9 cellular contexts compared by ENCODE assay signal in genomic region chr5:395156-395920, GRCh38. TPM values are rescaled to one million over a fixed set of nuclear protein-coding genes. Genes with fewer than 3 reads are reported as not detected.
DNase-seq lines count a peak whose midpoint lies in the region; ATAC-seq and TF ChIP-seq lines count a peak whose summit lies in the region.
"Had no signal": no experiment of that assay in that cellular context is flagged by ENCODE, and none has a peak within 500 bp of the region (broad histone marks: within the 10 kb centered on the region; RNA-seq: fewer than 3 reads in every experiment).

No MANE protein-coding gene starts in this region.

- no peaks in the 10 kb centered on the region for H4K20me1 ChIP-seq in MM.1S (ENCODE audit: insufficient read depth, low read length)

- no peak for ATAC-seq in stimulated activated naive CD8-positive, alpha-beta T cell treated with anti-CD3 and anti-CD28 coated beads, Interleukin-15, amount 100 ng/mL, for 72 hours
- no peak for ATAC-seq in stimulated activated naive CD8-positive, alpha-beta T cell treated with anti-CD3 and anti-CD28 coated beads, Interleukin-15, Interleukin-2, amounts not matched to agents 100 U/mL and 50 U/mL, for 24 hours
- ATAC-seq in left lobe of liver: no peak
- ATAC-seq in GM21737 (IDR thresholded peaks at IDR 0.05; ENCODE audit: unreplicated experiment): no peak
- no peak for ATAC-seq in GM18858 (IDR thresholded peaks at IDR 0.05; ENCODE audit: unreplicated experiment)
- ATAC-seq: CD8-positive, alpha-beta T cell had no signal

- H2AFZ ChIP-seq in MM.1S (ENCODE audit: low read length): no peak overlapping the region

- H3K4me1 ChIP-seq in adipocyte (ENCODE audit: control insufficient read depth, insufficient read depth, low read length) (peaks cover 39% of the 10 kb centered on the region), MM.1S (ENCODE audit: low read length) (no peaks in the 10 kb centered on the region)

- peak overlapping the region; percentile 57 to 79 for H3K4me3 Mint-ChIP-seq in stimulated activated naive CD8-positive, alpha-beta T cell treated with anti-CD3 and anti-CD28 coated beads, Interleukin-15, amount 100 ng/mL, for 72 hours
- H3K4me3 Mint-ChIP-seq: CD8-positive, alpha-beta T cell had no signal

- no peaks in the 10 kb centered on the region for H3K27me3 Mint-ChIP-seq in stimulated activated naive CD8-positive, alpha-beta T cell treated with anti-CD3 and anti-CD28 coated beads, Interleukin-15, amount 100 ng/mL, for 72 hours

- no peaks in the 10 kb centered on the region for H3K79me2 ChIP-seq in MM.1S (ENCODE audit: low read length)

- H3K9me2 ChIP-seq in MM.1S (replicated peaks; ENCODE audit: insufficient read depth, low read length): no peaks in the 10 kb centered on the region

- no peaks in the 10 kb centered on the region for H3K9me3 Mint-ChIP-seq in stimulated activated naive CD8-positive, alpha-beta T cell treated with anti-CD3 and anti-CD28 coated beads, Interleukin-15, amount 100 ng/mL, for 72 hours
- H3K9me3 Mint-ChIP-seq: CD8-positive, alpha-beta T cell had no signal

- no peak for TF ChIP-seq CTCF in MM.1S (IDR thresholded peaks at IDR 0.05; ENCODE audit: low read length)

- no peak overlapping the region for H3K4me2 ChIP-seq in MM.1S (ENCODE audit: low read depth, low read length)

- H3K4me1 Mint-ChIP-seq in stimulated activated naive CD8-positive, alpha-beta T cell treated with anti-CD3 and anti-CD28 coated beads, Interleukin-15, amount 100 ng/mL, for 72 hours: peaks cover 78% of the 10 kb centered on the region

- no peaks in the 10 kb centered on the region for H3K27me3 ChIP-seq in adipocyte (replicated peaks; ENCODE audit: control insufficient read depth, insufficient read depth, low read length)
- H3K27me3 ChIP-seq in MM.1S (replicated peaks; ENCODE audit: insufficient read depth, low read length): peaks cover 12% of the 10 kb centered on the region

- H3K36me3 ChIP-seq in adipocyte (ENCODE audit: control insufficient read depth, insufficient read depth, low read length, severe bottlenecking): no peaks in the 10 kb centered on the region
- H3K36me3 ChIP-seq in MM.1S (replicated peaks; ENCODE audit: insufficient read depth, low read length): no peaks in the 10 kb centered on the region

- peak overlapping the region; percentile 69 to 80 for H3K27ac Mint-ChIP-seq in stimulated activated naive CD8-positive, alpha-beta T cell treated with anti-CD3 and anti-CD28 coated beads, Interleukin-15, amount 100 ng/mL, for 72 hours
- H3K27ac Mint-ChIP-seq: CD8-positive, alpha-beta T cell had no signal

- H3K9ac ChIP-seq in adipocyte (ENCODE audit: low read length) (peak overlapping the region; percentile 53), MM.1S (ENCODE audit: low read length) (no peak overlapping the region)

- H3F3A ChIP-seq in MM.1S (ENCODE audit: insufficient read depth, low read length): no peaks in the 10 kb centered on the region

- H3K9me3 ChIP-seq in adipocyte (ENCODE audit: control insufficient read depth, low read length) (no peaks in the 10 kb centered on the region), MM.1S (replicated peaks; ENCODE audit: insufficient read depth, low read length) (no peaks in the 10 kb centered on the region)

- H3K27ac ChIP-seq in MM.1S (ENCODE audit: low read length): no peak overlapping the region

- peak in 1 of 2 donors; percentile 9 for DNase-seq in stimulated activated naive CD8-positive, alpha-beta T cell treated with anti-CD3 and anti-CD28 coated beads, Interleukin-15, amount 100 ng/mL, for 72 hours
- DNase-seq in stimulated activated naive CD8-positive, alpha-beta T cell treated with anti-CD3 and anti-CD28 coated beads, Interleukin-15, Interleukin-2, amounts not matched to agents 100 U/mL and 50 U/mL, for 24 hours: no peak
- DNase-seq in adipocyte (ENCODE audit: low read depth) (peak; percentile 93), left lobe of liver (ENCODE audit: low spot score) (peak; percentile 29), amygdala (lab: John Stamatoyannopoulos, UW) (no peak), MM.1S (no peak)

- H3K4me3 ChIP-seq in adipocyte (ENCODE audit: low read length): no peak overlapping the region
- no peak overlapping the region for H3K4me3 ChIP-seq in MM.1S (ENCODE audit: low read length)

RNA-seq across cellular contexts. Expression of gene EXOC3, which starts 47.6 kb away (rescaled TPM):
- 25.7 TPM for total RNA-seq in left lobe of liver

Comparison
In these comparisons a context has a peak if more than half of its experiments do, and no peak if none do; other contexts are left out.
1. DNase-seq: peak in adipocyte (single experiment) and left lobe of liver (single experiment); none in stimulated activated naive CD8-positive, alpha-beta T cell treated with anti-CD3 and anti-CD28 coated beads, Interleukin-15, Interleukin-2, amounts not matched to agents 100 U/mL and 50 U/mL, for 24 hours (single experiment), amygdala (0 of 56) and MM.1S (single experiment).